In genomic region chr15:78033864-78034263, GRCh38 we compare ENCODE assay signal across 11 cellular contexts. TPM values are rescaled to one million over a fixed set of nuclear protein-coding genes. Genes with fewer than 3 reads are reported as not detected.
DNase-seq lines count a peak whose midpoint lies in the region; ATAC-seq, FAIRE-seq and TF ChIP-seq lines count a peak whose summit lies in the region.
"Had no signal": no experiment of that assay in that cellular context is flagged by ENCODE, and none has a peak within 500 bp of the region (broad histone marks: within the 10 kb centered on the region; RNA-seq: fewer than 3 reads in every experiment).

No MANE protein-coding gene starts in this region.

- H3K27ac ChIP-seq in HL-60 (replicated peaks) (peak overlapping the region; percentile 72), right cardiac atrium (ENCODE audit: low read length) (no peak overlapping the region)

- POLR2A ChIA-PET in activated CD4-positive, alpha-beta T cell treated with anti-CD3 and anti-CD28 coated beads, Interleukin-2, amount 10 ng/mL, durations not matched to agents 7 days and 5 days (lab: Charles Lee), result interaction anchor here (0.8 to 1.3 kb wide), 2 partner anchors 16 to 34 kb away, joined by 3 to 4 read pairs; no protein-coding TSS in a partner anchor

- peaks cover 12% of the 10 kb centered on the region for H3K4me1 ChIP-seq in right cardiac atrium (ENCODE audit: control insufficient read depth, insufficient read depth, low read length)

- WGBS in right cardiac atrium, result 41% methylated on average over 6 of the region's 6 CpGs

- CTCF ChIA-PET in activated CD4-positive, alpha-beta T cell treated with anti-CD3 and anti-CD28 coated beads, Interleukin-2, amount 10 ng/mL, durations not matched to agents 7 days and 5 days (lab: Charles Lee), result interaction anchor here (1.0 to 2.4 kb wide), 5 partner anchors 17 to 74 kb away, joined by 3 to 14 read pairs (median 5); no protein-coding TSS in a partner anchor

- no peak for ATAC-seq in right cardiac atrium

- peaks cover 0 to 2% (median 0%) of the 10 kb centered on the region in 7 donors for H3K9me3 Mint-ChIP-seq in CD14-positive monocyte
- H3K9me3 Mint-ChIP-seq in activated CD4-positive, alpha-beta T cell treated with anti-CD3 and anti-CD28 coated beads, Interleukin-2, amount 10 ng/mL, durations not matched to agents 7 days and 5 days, result no peaks in the 10 kb centered on the region
- H3K9me3 Mint-ChIP-seq in immature natural killer cell, result no peaks in the 10 kb centered on the region

- peaks cover 0 to 1% (median 0%) of the 10 kb centered on the region in 3 donors for H3K27me3 Mint-ChIP-seq in CD14-positive monocyte (ENCODE audit: low read depth in 3 of 3)
- H3K27me3 Mint-ChIP-seq in activated CD4-positive, alpha-beta T cell treated with anti-CD3 and anti-CD28 coated beads, Interleukin-2, amount 10 ng/mL, durations not matched to agents 7 days and 5 days, result no peaks in the 10 kb centered on the region
- H3K27me3 Mint-ChIP-seq in immature natural killer cell (ENCODE audit: low read depth in 3 of 3), result peaks cover 0 to 9% (median 2%) of the 10 kb centered on the region in 3 donors

- peaks cover 30 to 33% of the 10 kb centered on the region in 2 donors for H3K36me3 Mint-ChIP-seq in CD14-positive monocyte
- peaks cover 50% of the 10 kb centered on the region for H3K36me3 Mint-ChIP-seq in activated CD4-positive, alpha-beta T cell treated with anti-CD3 and anti-CD28 coated beads, Interleukin-2, amount 10 ng/mL, durations not matched to agents 7 days and 5 days (ENCODE audit: low read depth)
- peaks cover 4 to 14% (median 9%) of the 10 kb centered on the region in 3 donors for H3K36me3 Mint-ChIP-seq in immature natural killer cell

- TF ChIP-seq CTCF in CD14-positive monocyte (IDR thresholded peaks at IDR 0.05) (no peak), HL-60 (IDR thresholded peaks at IDR 0.05; ENCODE audit: insufficient read depth, low read length) (no peak), D721Med (IDR thresholded peaks at IDR 0.05; ENCODE audit: insufficient read depth, missing control alignments) (no peak)

- no peaks in the 10 kb centered on the region for H3K9me3 ChIP-seq in right cardiac atrium (ENCODE audit: control insufficient read depth, low read length)
- H3K9me3 ChIP-seq: Caco-2 had no signal

- no peak overlapping the region for H3K4me3 Mint-ChIP-seq in CD14-positive monocyte
- H3K4me3 Mint-ChIP-seq in activated CD4-positive, alpha-beta T cell treated with anti-CD3 and anti-CD28 coated beads, Interleukin-2, amount 10 ng/mL, durations not matched to agents 7 days and 5 days, result no peak overlapping the region
- peak overlapping the region; percentile 31 to 84 (median 53) for H3K4me3 Mint-ChIP-seq in immature natural killer cell

- H3K4me1 Mint-ChIP-seq in CD14-positive monocyte (peaks cover 71% of the 10 kb centered on the region), immature natural killer cell (peaks cover 58 to 80% of the 10 kb centered on the region in 2 donors)
- H3K4me1 Mint-ChIP-seq in activated CD4-positive, alpha-beta T cell treated with anti-CD3 and anti-CD28 coated beads, Interleukin-2, amount 10 ng/mL, durations not matched to agents 7 days and 5 days, result peaks cover 79% of the 10 kb centered on the region

- no peak for FAIRE-seq in D721Med (lab: Jason Lieb, UNC)
- FAIRE-seq: frontal cortex had no signal

- DNase-seq in CD14-positive monocyte (ENCODE audit: low spot score) (no peak), HL-60 (ENCODE audit: low read depth in 1 of 2, low spot score in 1 of 2) (no peak), immature natural killer cell (peak; percentile 43 to 61 (median 43)), D721Med (ENCODE audit: insufficient read length, low spot score) (no peak), UCSD-AML1 (lab: John Stamatoyannopoulos, UW; ENCODE audit: unreplicated experiment) (no peak), right cardiac atrium (no peak)
- peak; percentile 50 for DNase-seq in activated CD4-positive, alpha-beta T cell treated with anti-CD3 and anti-CD28 coated beads, Interleukin-2, amount 10 ng/mL, durations not matched to agents 7 days and 5 days
- no peak for DNase-seq in activated CD4-positive, CD25-positive, alpha-beta regulatory T cell treated with anti-CD3 and anti-CD28 coated beads, Interleukin-2, amount 50 U/mL, for 72 hours
- DNase-seq: Caco-2, MG63 had no signal

- peak overlapping the region in 5 of 7 donors; percentile 54 to 95 (median 90) for H3K27ac Mint-ChIP-seq in CD14-positive monocyte
- peak overlapping the region; percentile 79 for H3K27ac Mint-ChIP-seq in activated CD4-positive, alpha-beta T cell treated with anti-CD3 and anti-CD28 coated beads, Interleukin-2, amount 10 ng/mL, durations not matched to agents 7 days and 5 days
- H3K27ac Mint-ChIP-seq in immature natural killer cell, result peak overlapping the region; percentile 92 to 98 (median 96)

- no peak overlapping the region for H3K4me3 ChIP-seq in HL-60 (replicated peaks; ENCODE audit: insufficient read depth, low read length)
- H3K4me3 ChIP-seq in right cardiac atrium (ENCODE audit: low read length), result no peak overlapping the region
- H3K4me3 ChIP-seq: MG63 had no signal

- intact Hi-C loops in CD14-positive monocyte (cut with micrococcal nuclease) (loop anchor here in 1 of 2 donors (5.0 kb wide), 1 partner anchor 33 kb away; no protein-coding TSS in a partner anchor), right cardiac atrium (cut with DNase I) (no loop called here)

- no peaks in the 10 kb centered on the region for H3K27me3 ChIP-seq in HL-60 (ENCODE audit: insufficient read depth, poor library complexity, severe bottlenecking)
- no peaks in the 10 kb centered on the region for H3K27me3 ChIP-seq in right cardiac atrium (ENCODE audit: control insufficient read depth, insufficient read depth)
- H3K27me3 ChIP-seq: MG63 had no signal

RNA-seq across cellular contexts. Expression of gene TBC1D2B, which starts 43.6 kb away (rescaled TPM):
- polyA plus RNA-seq in CD14-positive monocyte (1 to 10 TPM; 5.9 to 6.2 TPM), immature natural killer cell (10 to 100 TPM in 1 of 3 donors, 1 to 10 TPM in 2; 3.5 to 10.2 (median 7.8) TPM), right cardiac atrium (8.2 TPM)
- total RNA-seq in activated CD4-positive, alpha-beta T cell treated with anti-CD3 and anti-CD28 coated beads, Interleukin-2, amount 10 ng/mL, durations not matched to agents 7 days and 5 days, result 10 to 100 TPM; 77.2 to 83.7 TPM
- total RNA-seq in right cardiac atrium, result 10 to 100 TPM; 14.0 to 19.8 (median 15.6) TPM

RNA-seq across cellular contexts. Expression of gene SH2D7, which starts 58.5 kb away (rescaled TPM):
- not detected for polyA plus RNA-seq in CD14-positive monocyte
- not detected for total RNA-seq in activated CD4-positive, alpha-beta T cell treated with anti-CD3 and anti-CD28 coated beads, Interleukin-2, amount 10 ng/mL, durations not matched to agents 7 days and 5 days
- polyA plus RNA-seq in immature natural killer cell, result not detected
- not detected for total RNA-seq in right cardiac atrium
- polyA plus RNA-seq in right cardiac atrium, result 0.02 TPM
- total RNA-seq: Caco-2, frontal cortex had no signal

Comparison
In these comparisons a context has a peak if more than half of its experiments do, and no peak if none do; other contexts are left out.
1. DNase-seq: peak in activated CD4-positive, alpha-beta T cell treated with anti-CD3 and anti-CD28 coated beads, Interleukin-2, amount 10 ng/mL, durations not matched to agents 7 days and 5 days (single experiment) and immature natural killer cell (3 of 3); none in CD14-positive monocyte (single experiment), HL-60 (0 of 2), D721Med (single experiment), UCSD-AML1 (single experiment), right cardiac atrium (0 of 3) and activated CD4-positive, CD25-positive, alpha-beta regulatory T cell treated with anti-CD3 and anti-CD28 coated beads, Interleukin-2, amount 50 U/mL, for 72 hours (single experiment).
2. H3K4me3 Mint-ChIP-seq: peak in immature natural killer cell (5 of 5); none in CD14-positive monocyte (0 of 2) and activated CD4-positive, alpha-beta T cell treated with anti-CD3 and anti-CD28 coated beads, Interleukin-2, amount 10 ng/mL, durations not matched to agents 7 days and 5 days (single experiment).
3. Peak in every context shown above with its lines, with median percentiles within 50 percentile points of each other: H3K27ac Mint-ChIP-seq.